In the genomic region with DNA sequence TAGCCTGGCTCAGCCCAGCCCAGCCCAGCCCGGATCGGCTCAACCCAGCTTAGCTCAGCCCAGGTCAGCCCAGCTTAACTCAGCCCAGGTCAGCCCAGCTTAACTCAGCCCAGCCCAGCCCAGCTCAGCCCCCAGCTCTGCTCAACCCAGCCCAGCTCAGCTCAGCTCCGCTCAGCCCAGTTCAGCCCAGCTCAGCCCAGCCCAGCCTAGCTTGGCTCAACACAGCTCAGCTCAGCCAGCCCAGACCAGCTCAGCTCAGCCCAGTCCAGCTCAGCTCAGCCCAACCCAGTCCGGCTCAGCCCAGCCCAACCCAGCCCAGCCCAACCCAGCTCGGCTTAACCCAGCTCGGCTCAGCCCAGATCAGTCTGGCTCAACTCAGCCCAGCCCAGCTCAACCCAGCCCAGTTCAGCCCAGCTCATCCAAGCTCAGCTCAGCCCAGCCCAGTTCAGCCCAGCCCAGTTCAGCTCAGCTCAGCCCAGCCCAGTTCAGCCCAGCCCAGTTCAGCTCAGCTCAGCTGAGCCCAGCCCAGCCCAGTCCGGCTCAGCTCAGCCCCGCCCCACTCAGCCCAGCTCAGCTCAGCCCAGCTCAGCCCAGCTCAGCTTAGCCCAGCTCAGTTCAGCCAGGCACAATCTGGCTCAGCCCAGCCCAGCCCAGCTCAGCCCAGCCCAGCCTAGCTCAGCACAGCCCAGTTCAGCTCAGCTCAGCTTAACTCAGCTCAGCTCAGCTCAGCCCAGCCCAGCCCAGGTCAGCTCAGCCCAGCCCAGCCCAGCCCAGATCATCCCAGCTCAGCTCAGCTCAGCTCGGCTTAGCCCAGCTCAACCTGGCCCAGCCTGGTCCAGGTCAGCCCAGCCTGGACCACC, we compare ENCODE assay signal across 11 cellular contexts.
A peak's percentile ranks its signal among the peaks of the same experiment; 100 is the strongest.
DNase-seq lines count a peak whose midpoint lies in the region; ATAC-seq and FAIRE-seq lines count a peak whose summit lies in the region.
"Had no signal": no experiment of that assay in that cellular context is flagged by ENCODE, and none has a peak within 500 bp of the region (broad histone marks: within the 10 kb centered on the region; RNA-seq: fewer than 3 reads in every experiment).

No MANE protein-coding gene starts in this region.

- CTCF ChIA-PET in CD4-positive, alpha-beta memory T cell (lab: Charles Lee; ENCODE audit: partially characterized antibody): interaction anchor here (1.1 kb wide), 1 partner anchor 151 kb away, joined by 4 read pairs; no protein-coding TSS in a partner anchor
- CTCF ChIA-PET in naive thymus-derived CD4-positive, alpha-beta T cell (lab: Charles Lee): interaction anchor here (0.6 kb wide), 2 partner anchors 28 to 557 kb away, joined by 3 read pairs; partner anchors contain the start of gene BRF1

- H3K27ac Mint-ChIP-seq in CD4-positive, alpha-beta memory T cell: peak overlapping the region in 5 of 7 donors; percentile 27 to 90 (median 72)
- peak overlapping the region; percentile 93 for H3K27ac Mint-ChIP-seq in activated naive CD8-positive, alpha-beta T cell treated with anti-CD3 and anti-CD28 coated beads for 36 hours
- peak overlapping the region in 1 of 9 donors; percentile 85 for H3K27ac Mint-ChIP-seq in naive thymus-derived CD4-positive, alpha-beta T cell

- H3K9me3 ChIP-seq in CD4-positive, alpha-beta memory T cell (ENCODE audit: control insufficient read depth in 1 of 2, low read length in 2 of 2): no peaks in the 10 kb centered on the region
- H3K9me3 ChIP-seq in naive thymus-derived CD4-positive, alpha-beta T cell (ENCODE audit: control insufficient read depth in 2 of 3, low read length in 3 of 3): no peaks in the 10 kb centered on the region

- H3K4me3 Mint-ChIP-seq in CD4-positive, alpha-beta memory T cell: peak overlapping the region in 6 of 8 donors; percentile 20 to 67 (median 55)
- H3K4me3 Mint-ChIP-seq in activated naive CD8-positive, alpha-beta T cell treated with anti-CD3 and anti-CD28 coated beads for 36 hours: peak overlapping the region; percentile 80
- peak overlapping the region in 1 of 10 donors; percentile 74 for H3K4me3 Mint-ChIP-seq in naive thymus-derived CD4-positive, alpha-beta T cell

- H3K4me1 Mint-ChIP-seq in CD4-positive, alpha-beta memory T cell: peaks cover 17 to 73% (median 45%) of the 10 kb centered on the region in 4 donors
- H3K4me1 Mint-ChIP-seq in activated naive CD8-positive, alpha-beta T cell treated with anti-CD3 and anti-CD28 coated beads for 36 hours: peaks cover 30% of the 10 kb centered on the region
- H3K4me1 Mint-ChIP-seq in naive thymus-derived CD4-positive, alpha-beta T cell: peaks cover 0 to 47% (median 14%) of the 10 kb centered on the region in 7 donors

- peak; percentile 33 for ATAC-seq in naive thymus-derived CD4-positive, alpha-beta T cell

- H3K27me3 ChIP-seq in CD4-positive, alpha-beta memory T cell (ENCODE audit: insufficient read depth, low read length): no peaks in the 10 kb centered on the region
- no peaks in the 10 kb centered on the region for H3K27me3 ChIP-seq in naive thymus-derived CD4-positive, alpha-beta T cell (ENCODE audit: control insufficient read depth in 2 of 2, insufficient read depth in 2 of 2, low read length in 2 of 2)
- H3K27me3 ChIP-seq: SJSA1 had no signal

- FAIRE-seq in HTR-8/SVneo (lab: Jason Lieb, UNC): no peak
- FAIRE-seq: endothelial cell of umbilical vein had no signal

- POLR2A ChIA-PET in CD4-positive, alpha-beta memory T cell (lab: Charles Lee; ENCODE audit: partially characterized antibody): no interaction called here
- POLR2A ChIA-PET in naive thymus-derived CD4-positive, alpha-beta T cell (lab: Charles Lee): interaction anchor here (0.6 kb wide), 1 partner anchor 515 kb away, joined by 5 read pairs; no protein-coding TSS in a partner anchor

- H3K36me3 ChIP-seq in CD4-positive, alpha-beta memory T cell (ENCODE audit: insufficient read depth, low read length): no peaks in the 10 kb centered on the region
- H3K36me3 ChIP-seq in naive thymus-derived CD4-positive, alpha-beta T cell (ENCODE audit: control insufficient read depth in 2 of 3, insufficient read depth in 3 of 3, low read length in 3 of 3): no peaks in the 10 kb centered on the region
- H3K36me3 ChIP-seq: SJSA1 had no signal

- no peaks in the 10 kb centered on the region for H3K36me3 Mint-ChIP-seq in CD4-positive, alpha-beta memory T cell
- H3K36me3 Mint-ChIP-seq in activated naive CD8-positive, alpha-beta T cell treated with anti-CD3 and anti-CD28 coated beads for 36 hours: peaks cover 9% of the 10 kb centered on the region
- peaks cover 0 to 4% (median 0%) of the 10 kb centered on the region in 5 donors for H3K36me3 Mint-ChIP-seq in naive thymus-derived CD4-positive, alpha-beta T cell

- H3K27ac ChIP-seq in CD4-positive, alpha-beta memory T cell (ENCODE audit: low read depth, low read length): peak overlapping the region; percentile 24
- H3K27ac ChIP-seq in naive thymus-derived CD4-positive, alpha-beta T cell (ENCODE audit: low read depth, low read length): no peak overlapping the region
- H3K27ac ChIP-seq: SJSA1 had no signal

- no peak overlapping the region for H3K4me3 ChIP-seq in CD4-positive, alpha-beta memory T cell (ENCODE audit: low read length in 2 of 2)
- H3K4me3 ChIP-seq in naive thymus-derived CD4-positive, alpha-beta T cell (ENCODE audit: low read length): no peak overlapping the region
- H3K4me3 ChIP-seq: SJSA1 had no signal

- peak; percentile 12 to 69 (median 24) for DNase-seq in CD4-positive, alpha-beta memory T cell
- DNase-seq in KBM-7 (peak; percentile 21), NCI-H1694 (lab: John Stamatoyannopoulos, UW) (no peak), NCI-H2107 treated with DMSO at 0.1 percent for 48 hours (lab: John Stamatoyannopoulos, UW; ENCODE audit: unreplicated experiment) (no peak), KG1 (lab: John Stamatoyannopoulos, UW) (no peak), HTR-8/SVneo (ENCODE audit: insufficient read length, low spot score) (no peak)
- DNase-seq in activated naive CD8-positive, alpha-beta T cell treated with anti-CD3 and anti-CD28 coated beads for 36 hours: peak; percentile 28
- peak in 1 of 9 donors; percentile 23 for DNase-seq in naive thymus-derived CD4-positive, alpha-beta T cell
- DNase-seq: DMS79 had no signal

- no peaks in the 10 kb centered on the region for H3K27me3 Mint-ChIP-seq in CD4-positive, alpha-beta memory T cell
- no peaks in the 10 kb centered on the region for H3K27me3 Mint-ChIP-seq in activated naive CD8-positive, alpha-beta T cell treated with anti-CD3 and anti-CD28 coated beads for 36 hours
- peaks cover 0 to 36% (median 28%) of the 10 kb centered on the region in 5 donors for H3K27me3 Mint-ChIP-seq in naive thymus-derived CD4-positive, alpha-beta T cell

- intact Hi-C loops in CD4-positive, alpha-beta memory T cell (cut with micrococcal nuclease): no loop called here
- intact Hi-C loops in naive thymus-derived CD4-positive, alpha-beta T cell (cut with micrococcal nuclease): no loop called here

- peaks cover 0 to 3% (median 0%) of the 10 kb centered on the region in 8 donors for H3K9me3 Mint-ChIP-seq in CD4-positive, alpha-beta memory T cell
- no peaks in the 10 kb centered on the region for H3K9me3 Mint-ChIP-seq in activated naive CD8-positive, alpha-beta T cell treated with anti-CD3 and anti-CD28 coated beads for 36 hours
- H3K9me3 Mint-ChIP-seq in naive thymus-derived CD4-positive, alpha-beta T cell: peaks cover 0 to 2% (median 0%) of the 10 kb centered on the region in 11 donors

- in situ Hi-C loops in KBM-7 (cut with MboI; ENCODE audit: low pct_unique_long_range_greater_than_20kb, low sequenced_read_pairs): no loop called here

- H3K4me1 ChIP-seq in CD4-positive, alpha-beta memory T cell (ENCODE audit: insufficient read depth, low read length): peaks cover 75% of the 10 kb centered on the region
- H3K4me1 ChIP-seq in naive thymus-derived CD4-positive, alpha-beta T cell (ENCODE audit: control insufficient read depth in 2 of 2, insufficient read depth in 2 of 2, low read length in 2 of 2): peaks cover 0 to 63% of the 10 kb centered on the region in 2 donors
- H3K4me1 ChIP-seq: SJSA1 had no signal

Comparison
In these comparisons a context has a peak if more than half of its experiments do, and no peak if none do; other contexts are left out.
1. DNase-seq: peak in CD4-positive, alpha-beta memory T cell (5 of 5), KBM-7 (single experiment) and activated naive CD8-positive, alpha-beta T cell treated with anti-CD3 and anti-CD28 coated beads for 36 hours (single experiment); none in NCI-H1694 (single experiment), NCI-H2107 treated with DMSO at 0.1 percent for 48 hours (single experiment), KG1 (single experiment) and HTR-8/SVneo (single experiment).